In genomic region chr6:3796396-3796795, GRCh38 we compare ENCODE assay signal across 13 cellular contexts. TPM values are rescaled to one million over a fixed set of nuclear protein-coding genes. Genes with fewer than 3 reads are reported as not detected.
A peak's percentile ranks its signal among the peaks of the same experiment; 100 is the strongest.
DNase-seq lines count a peak whose midpoint lies in the region; ATAC-seq, FAIRE-seq and TF ChIP-seq lines count a peak whose summit lies in the region.
"Had no signal": no experiment of that assay in that cellular context is flagged by ENCODE, and none has a peak within 500 bp of the region (broad histone marks: within the 10 kb centered on the region; RNA-seq: fewer than 3 reads in every experiment).

No MANE protein-coding gene starts in this region.

- DNase-seq in NCI-H2196 (lab: John Stamatoyannopoulos, UW; ENCODE audit: unreplicated experiment) (peak; percentile 50), chondrocyte (ENCODE audit: low spot score) (no peak), HepG2 (ENCODE audit: low spot score) (no peak), retina (no peak), aorta (no peak), inferior parietal cortex (ENCODE audit: extremely low spot score) (no peak)
- DNase-seq: mucosa of descending colon; NCI-H524 treated with DMSO at 0.1 percent for 48 hours; stimulated activated CD4-positive, alpha-beta T cell treated with anti-CD3 and anti-CD28 coated beads, Interleukin-12 subunit alpha, Interleukin-12 subunit beta, amount 100 ng/mL, for 4 hours had no signal

- no TSS peak for BruUV-seq in HepG2 (replicated peaks; lab: Mats Ljungman, UMichigan)

- TF ChIP-seq EP300 in HepG2 (IDR thresholded peaks at IDR 0.05; ENCODE audit: low read depth in 2 of 2, low read length in 2 of 2) (no peak), HepG2 (CRISPR knock-in tag; IDR thresholded peaks at IDR 0.05; ENCODE audit: borderline replicate concordance) (no peak)

- H2AFZ ChIP-seq in HepG2 (ENCODE audit: low read length) = no peak overlapping the region

- H3K36me3 Mint-ChIP-seq in chondrocyte (ENCODE audit: low read depth) = no peaks in the 10 kb centered on the region

- TF ChIP-seq POLR2A in HepG2 (IDR thresholded peaks at IDR 0.05; ENCODE audit: insufficient read depth in 1 of 2, low read depth in 2 of 2, low read length in 2 of 2) = no peak

- H3K27me3 ChIP-seq in HepG2 (ENCODE audit: control insufficient read depth in 1 of 2, insufficient read depth in 2 of 2, low read length in 2 of 2) (no peaks in the 10 kb centered on the region), subcutaneous abdominal adipose tissue (ENCODE audit: control insufficient read depth in 5 of 5, insufficient read depth in 4 of 5, low read length in 5 of 5) (no peaks in the 10 kb centered on the region), aorta (ENCODE audit: control insufficient read depth in 1 of 2, insufficient read depth in 2 of 2, low read length in 1 of 2) (no peaks in the 10 kb centered on the region)

- no peak overlapping the region for H3K4me3 ChIP-seq in HepG2 (replicated peaks in 1 of 3; ENCODE audit: insufficient read depth in 1 of 3, low read depth in 2 of 3, low read length in 3 of 3)
- no peak overlapping the region for H3K4me3 ChIP-seq in subcutaneous abdominal adipose tissue (ENCODE audit: low read depth in 1 of 5, low read length in 5 of 5)
- H3K4me3 ChIP-seq in aorta (ENCODE audit: low read length in 2 of 2) = no peak overlapping the region
- H3K4me3 ChIP-seq: mucosa of descending colon had no signal

- H3K9ac ChIP-seq in HepG2 (ENCODE audit: insufficient read depth, low read depth, low read length) = no peak overlapping the region
- H3K9ac ChIP-seq in subcutaneous abdominal adipose tissue (ENCODE audit: low read length in 5 of 5) = no peak overlapping the region

- H3K27me3 Mint-ChIP-seq in chondrocyte (ENCODE audit: low read depth) = no peaks in the 10 kb centered on the region

- CTCF ChIA-PET in HepG2 (lab: Yijun Ruan, JAX; ENCODE audit: low intra/inter-chr PET ratio, low total read pairs) = no interaction called here

- 96% methylated on average over 4 of the region's 4 CpGs for WGBS in HepG2 (ENCODE audit: low lambda C conversion rate)
- 79 to 84% methylated on average over 4 of the region's 4 CpGs for WGBS in aorta, 2 donors

- H3K4me1 ChIP-seq in HepG2 (ENCODE audit: insufficient read depth, low read length) (peaks cover 63% of the 10 kb centered on the region), subcutaneous abdominal adipose tissue (ENCODE audit: control insufficient read depth in 5 of 5, insufficient read depth in 5 of 5, low read length in 5 of 5) (peaks cover 0 to 40% (median 17%) of the 10 kb centered on the region in 5 donors), aorta (ENCODE audit: control insufficient read depth in 1 of 2, insufficient read depth in 2 of 2, low read length in 2 of 2) (peaks cover 0 to 6% of the 10 kb centered on the region in 2 donors)

- no peak overlapping the region for H3K4me2 ChIP-seq in HepG2 (ENCODE audit: low read depth, low read length)

- H3K4me3 Mint-ChIP-seq in chondrocyte (ENCODE audit: unreplicated experiment) = no peak overlapping the region
- H3K4me3 Mint-ChIP-seq: activated T-helper 1 cell treated with anti-CD3 and anti-CD28 coated beads, Interleukin-12 subunit alpha, Interleukin-12 subunit beta, Interleukin-2, Interleukin-4 antibody, amounts not matched to agents 30 ng/mL and 10 ng/mL and 1 ng/mL, durations not matched to agents 14 hours and 24 hours and 36 hours had no signal

- intact Hi-C loops in HepG2 (cut with micrococcal nuclease; ENCODE audit: unreplicated experiment) = no loop called here
- intact Hi-C loops in aorta (cut with DNase I) = loop anchor here in 1 of 2 donors (5.0 kb wide), 1 partner anchor 34 kb away; no protein-coding TSS in a partner anchor

- TF ChIP-seq CTCF in chondrocyte (IDR thresholded peaks at IDR 0.05) (no peak), HepG2 (CRISPR knock-in tag; IDR thresholded peaks at IDR 0.05) (no peak)

- no peak for TF ChIP-seq RAD21 in HepG2 (CRISPR knock-in tag; IDR thresholded peaks at IDR 0.05)

- H3K9me3 ChIP-seq in HepG2 (ENCODE audit: low read length) = no peaks in the 10 kb centered on the region
- H3K9me3 ChIP-seq in subcutaneous abdominal adipose tissue (ENCODE audit: control insufficient read depth in 5 of 5, low read length in 5 of 5) = no peaks in the 10 kb centered on the region
- no peaks in the 10 kb centered on the region for H3K9me3 ChIP-seq in aorta (ENCODE audit: control insufficient read depth, low read length)
- H3K9me3 ChIP-seq: mucosa of descending colon had no signal

- no peaks in the 10 kb centered on the region for H3K9me3 Mint-ChIP-seq in chondrocyte (ENCODE audit: low read depth)
- H3K9me3 Mint-ChIP-seq: activated T-helper 1 cell treated with anti-CD3 and anti-CD28 coated beads, Interleukin-12 subunit alpha, Interleukin-12 subunit beta, Interleukin-2, Interleukin-4 antibody, amounts not matched to agents 30 ng/mL and 10 ng/mL and 1 ng/mL, durations not matched to agents 14 hours and 24 hours and 36 hours had no signal

- in situ Hi-C loops in HepG2 (cut with HindIII; ENCODE audit: extremely low pct_ligation_motif_present, low pct_unique_long_range_greater_than_20kb) = no loop called here

- peak overlapping the region; percentile 94 for H3K27ac Mint-ChIP-seq in chondrocyte (ENCODE audit: unreplicated experiment)
- H3K27ac Mint-ChIP-seq: activated T-helper 1 cell treated with anti-CD3 and anti-CD28 coated beads, Interleukin-12 subunit alpha, Interleukin-12 subunit beta, Interleukin-2, Interleukin-4 antibody, amounts not matched to agents 30 ng/mL and 10 ng/mL and 1 ng/mL, durations not matched to agents 14 hours and 24 hours and 36 hours had no signal

- no peaks in the 10 kb centered on the region for H3K79me2 ChIP-seq in HepG2 (ENCODE audit: insufficient read depth, low read length)

- H4K20me1 ChIP-seq in HepG2 (ENCODE audit: insufficient read depth, low read length) = no peaks in the 10 kb centered on the region

- POLR2A ChIA-PET in HepG2 (lab: Yijun Ruan, JAX) = interaction anchor here (1.4 to 3.4 kb wide), 9 partner anchors 8 to 117 kb away, joined by 4 to 67 read pairs (median 15); partner anchors contain the start of gene PXDC1

- ATAC-seq in HepG2 (no peak), aorta (ENCODE audit: low FRiP score) (no peak)
- ATAC-seq: mucosa of descending colon had no signal

- H3K27ac ChIP-seq in HepG2 (ENCODE audit: extremely low read length, insufficient read depth, low read length) (peak overlapping the region; percentile 83), subcutaneous abdominal adipose tissue (ENCODE audit: low read depth, low read length) (peak overlapping the region; percentile 32), aorta (ENCODE audit: low read depth in 1 of 2, low read length in 2 of 2) (no peak overlapping the region)

- peaks cover 62% of the 10 kb centered on the region for H3K4me1 Mint-ChIP-seq in chondrocyte (ENCODE audit: low read depth)

- FAIRE-seq in HepG2 (lab: Jason Lieb, UNC) = no peak
- FAIRE-seq: colon, frontal cortex had no signal

- H3K36me3 ChIP-seq in HepG2 (replicated peaks in 1 of 2; ENCODE audit: control insufficient read depth in 1 of 2, insufficient read depth in 2 of 2, low read length in 2 of 2) (no peaks in the 10 kb centered on the region), subcutaneous abdominal adipose tissue (ENCODE audit: control insufficient read depth in 5 of 5, insufficient read depth in 5 of 5, low read length in 5 of 5) (no peaks in the 10 kb centered on the region), aorta (ENCODE audit: control insufficient read depth in 1 of 2, insufficient read depth in 2 of 2, low read length in 1 of 2) (no peaks in the 10 kb centered on the region)

RNA-seq across cellular contexts. Expression of gene PXDC1, which starts 44.9 kb away (rescaled TPM):
- total RNA-seq in chondrocyte (191 to 231 TPM (median 222 TPM) in 3 replicates), HepG2 (2016; rRNA removed; fragmentation: Illumina TruSeq; extraction: Trizol) (28.6 and 32.4 TPM in 2 replicates), aorta (100 to 1,000 TPM; 110 to 222 TPM)
- total RNA-seq in HepG2 (2016; cell fraction: cytosol; rRNA removed; fragmentation: Illumina TruSeq; extraction: Trizol; ENCODE audit: low read depth) = 21.2 and 24.5 TPM in 2 replicates
- 22.4 and 30.7 TPM in 2 replicates for total RNA-seq in HepG2 (2016; cell fraction: insoluble cytoplasmic fraction; rRNA removed; fragmentation: Illumina TruSeq; extraction: Trizol)
- 51.6 and 61.1 TPM in 2 replicates for total RNA-seq in HepG2 (2016; cell fraction: membrane; rRNA removed; fragmentation: Illumina TruSeq; extraction: Trizol)
- 21.9 and 23.1 TPM in 2 replicates for total RNA-seq in HepG2 (2016; cell fraction: nucleus; rRNA removed; fragmentation: Illumina TruSeq; extraction: Trizol)
- polyA plus RNA-seq in HepG2 (2011; rRNA removed) (34.7 and 36.2 TPM in 2 replicates), aorta (100 to 1,000 TPM; 136 to 146 TPM)
- 22.9 and 28.7 TPM in 2 replicates for polyA plus RNA-seq in HepG2 (2011; cell fraction: cytosol; rRNA removed)
- polyA plus RNA-seq in HepG2 (2011; cell fraction: nucleus; rRNA removed) = 25.6 and 30.8 TPM in 2 replicates
- polyA plus RNA-seq in HepG2 (2012) = 41.2 and 50.7 TPM in 2 replicates
- 23.8 and 29.3 TPM in 2 replicates for polyA plus RNA-seq in HepG2 (2016; cell fraction: cytosol; fragmentation: Illumina TruSeq; extraction: Trizol; ENCODE audit: low read depth)
- 31.8 and 38.3 TPM in 2 replicates for polyA plus RNA-seq in HepG2 (2016; cell fraction: insoluble cytoplasmic fraction; fragmentation: Illumina TruSeq; extraction: Trizol; ENCODE audit: low read depth)
- polyA plus RNA-seq in HepG2 (2016; cell fraction: membrane; fragmentation: Illumina TruSeq; extraction: Trizol; ENCODE audit: low read depth) = 53.7 and 59.4 TPM in 2 replicates
- 39.1 and 43.2 TPM in 2 replicates for polyA plus RNA-seq in HepG2 (2016; cell fraction: nucleus; fragmentation: Illumina TruSeq; extraction: Trizol; ENCODE audit: insufficient read depth, low read depth)
- 3.0 and 49.7 TPM in 2 replicates for polyA minus RNA-seq in HepG2 (2011; rRNA and poly(A)+ RNA removed; ENCODE audit: low replicate concordance)
- 24.8 and 27.3 TPM in 2 replicates for polyA minus RNA-seq in HepG2 (2011; cell fraction: cytosol; rRNA and poly(A)+ RNA removed)
- polyA minus RNA-seq in HepG2 (2011; cell fraction: nucleus; rRNA and poly(A)+ RNA removed) = 11.2 and 12.4 TPM in 2 replicates

RNA-seq across cellular contexts. Expression of gene FAM50B, which starts 52.8 kb away (rescaled TPM):
- total RNA-seq in chondrocyte (1.0 to 1.8 TPM (median 1.6 TPM) in 3 replicates), HepG2 (2016; rRNA removed; fragmentation: Illumina TruSeq; extraction: Trizol) (not detected in 2 replicates), aorta (1 to 10 TPM; 7.8 to 9.1 TPM)
- not detected in 2 replicates for total RNA-seq in HepG2 (2016; cell fraction: cytosol; rRNA removed; fragmentation: Illumina TruSeq; extraction: Trizol; ENCODE audit: low read depth)
- not detected in 2 replicates for total RNA-seq in HepG2 (2016; cell fraction: insoluble cytoplasmic fraction; rRNA removed; fragmentation: Illumina TruSeq; extraction: Trizol)
- not detected in 2 replicates for total RNA-seq in HepG2 (2016; cell fraction: membrane; rRNA removed; fragmentation: Illumina TruSeq; extraction: Trizol)
- total RNA-seq in HepG2 (2016; cell fraction: nucleus; rRNA removed; fragmentation: Illumina TruSeq; extraction: Trizol) = not detected in 2 replicates
- polyA plus RNA-seq in HepG2 (2011; rRNA removed) (0.05 TPM in 1 of 2 replicates, not detected in the other), aorta (10 to 100 TPM; 11.8 to 13.6 TPM)
- not detected in 2 replicates for polyA plus RNA-seq in HepG2 (2011; cell fraction: cytosol; rRNA removed)
- polyA plus RNA-seq in HepG2 (2011; cell fraction: nucleus; rRNA removed) = 0.07 TPM in 1 of 2 replicates, not detected in the other
- not detected in 2 replicates for polyA plus RNA-seq in HepG2 (2012)
- polyA plus RNA-seq in HepG2 (2016; cell fraction: cytosol; fragmentation: Illumina TruSeq; extraction: Trizol; ENCODE audit: low read depth) = not detected in 2 replicates
- not detected in 2 replicates for polyA plus RNA-seq in HepG2 (2016; cell fraction: insoluble cytoplasmic fraction; fragmentation: Illumina TruSeq; extraction: Trizol; ENCODE audit: low read depth)
- not detected in 2 replicates for polyA plus RNA-seq in HepG2 (2016; cell fraction: membrane; fragmentation: Illumina TruSeq; extraction: Trizol; ENCODE audit: low read depth)
- polyA plus RNA-seq in HepG2 (2016; cell fraction: nucleus; fragmentation: Illumina TruSeq; extraction: Trizol; ENCODE audit: insufficient read depth, low read depth) = not detected in 2 replicates
- 2.4 TPM in 1 of 2 replicates, not detected in the other for polyA minus RNA-seq in HepG2 (2011; rRNA and poly(A)+ RNA removed; ENCODE audit: low replicate concordance)
- polyA minus RNA-seq in HepG2 (2011; cell fraction: cytosol; rRNA and poly(A)+ RNA removed) = not detected in 2 replicates
- polyA minus RNA-seq in HepG2 (2011; cell fraction: nucleus; rRNA and poly(A)+ RNA removed) = not detected in 2 replicates

Comparison
In these comparisons a context has a peak if more than half of its experiments do, and no peak if none do; other contexts are left out.
1. H3K27ac ChIP-seq: peak in HepG2 (single experiment) and subcutaneous abdominal adipose tissue (single experiment); none in aorta (0 of 2).